In the genomic region with DNA sequence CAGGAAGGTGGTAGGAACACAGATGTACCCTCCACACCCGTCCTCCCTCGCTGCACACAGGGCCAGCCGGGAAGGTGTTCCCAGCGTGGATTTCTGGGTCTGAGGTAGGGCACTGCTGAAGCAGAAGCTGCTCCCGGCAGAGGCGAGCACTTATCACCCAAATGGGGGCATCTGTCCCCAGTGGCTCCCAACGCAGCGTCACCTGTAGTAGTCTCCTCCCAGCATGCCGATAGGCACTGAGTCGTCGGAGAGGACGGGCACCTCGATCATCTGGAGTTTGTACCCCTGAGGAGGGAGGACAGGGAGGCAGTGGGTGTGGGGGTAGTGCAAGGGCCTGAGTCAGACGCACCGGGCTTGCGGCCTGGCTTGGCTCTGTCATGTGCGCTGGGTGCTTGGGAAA, we compare ENCODE assay signal across 22 cellular contexts.
"Had no signal": no experiment of that assay in that cellular context is flagged by ENCODE, and none has a peak within 500 bp of the region (broad histone marks: within the 10 kb centered on the region; RNA-seq: fewer than 3 reads in every experiment).

No MANE protein-coding gene starts in this region.

- DNase-seq: IMR-90, Kasumi-1, MM.1S, NCI-H1048, NCI-H1105 treated with DMSO at 0.1 percent for 48 hours, NCI-H1436, NCI-H187, NCI-H2029, NCI-H2081 treated with DMSO at 0.1 percent for 48 hours, NCI-H2171, NCI-H226, NCI-H446, NCI-H510A, NCI-H524 treated with DMSO at 0.1 percent for 48 hours, NCI-H69, NCI-H774, SHP77 treated with DMSO at 0.1 percent for 48 hours, SJCRH30 had no signal

- H3K4me3 ChIP-seq: SJCRH30 had no signal

- H3K4me1 ChIP-seq: SJCRH30 had no signal

- H3K4me2 ChIP-seq: KMS-11 had no signal

- H3K36me3 ChIP-seq: SJCRH30 had no signal

- H3K27ac ChIP-seq: KMS-11, SJCRH30 had no signal

- H3K9ac ChIP-seq: KMS-11 had no signal

- ATAC-seq: Panc1, Right ventricle myocardium inferior, SK-N-SH treated with all-trans-retinoic acid at 6 μM for 48 hours had no signal

- H3K27me3 ChIP-seq: SJCRH30 had no signal

- H3K9me3 ChIP-seq: SJCRH30 had no signal
